ENCODE assay signal across 18 cellular contexts in genomic region chr6:165913676-165914570, GRCh38.
DNase-seq lines count a peak whose midpoint lies in the region; ATAC-seq and TF ChIP-seq lines count a peak whose summit lies in the region.
"Had no signal": no experiment of that assay in that cellular context is flagged by ENCODE, and none has a peak within 500 bp of the region (broad histone marks: within the 10 kb centered on the region; RNA-seq: fewer than 3 reads in every experiment).

No MANE protein-coding gene starts in this region.

- no peak for TF ChIP-seq POLR2A in IMR-90 (IDR thresholded peaks at IDR 0.05; ENCODE audit: low read depth, low read length)

- ATAC-seq in IMR-90 (ENCODE audit: low read depth) (0 out of 2 replicates have a peak, but pooled peaks have one; percentile 16), GM21515 (IDR thresholded peaks at IDR 0.05; ENCODE audit: unreplicated experiment) (no peak), heart right ventricle (no peak)
- ATAC-seq: GM23338 had no signal

- no peak for TF ChIP-seq RAD21 in IMR-90 (IDR thresholded peaks at IDR 0.05; ENCODE audit: low read length)

- peaks cover 12% of the 10 kb centered on the region for H3K27me3 Mint-ChIP-seq in osteocyte (ENCODE audit: unreplicated experiment)

- no peaks in the 10 kb centered on the region for H3K36me3 Mint-ChIP-seq in osteocyte (ENCODE audit: unreplicated experiment)

- peaks cover 9% of the 10 kb centered on the region for H3K4me1 ChIP-seq in IMR-90 (ENCODE audit: control insufficient read depth, insufficient read depth, low read length)
- no peaks in the 10 kb centered on the region for H3K4me1 ChIP-seq in heart right ventricle
- H3K4me1 ChIP-seq: Caco-2 had no signal

- H3K18ac ChIP-seq in IMR-90 (ENCODE audit: low read depth, low read length): peak overlapping the region; percentile 41; the same call in 1 of the 2 replicates

- no peak overlapping the region for H4K91ac ChIP-seq in IMR-90 (ENCODE audit: insufficient read depth, low read depth, low read length)

- H2BK20ac ChIP-seq in IMR-90 (ENCODE audit: low read depth, low read length): no peak overlapping the region

- no peaks in the 10 kb centered on the region for H4K20me1 ChIP-seq in IMR-90 (ENCODE audit: insufficient read depth, low read length)

- no peak overlapping the region for H3K27ac ChIP-seq in IMR-90 (ENCODE audit: insufficient read depth, low read length)
- no peak overlapping the region for H3K27ac ChIP-seq in heart right ventricle
- H3K27ac ChIP-seq: C4-2B, KMS-11 had no signal

- H3K9me3 ChIP-seq in IMR-90 (ENCODE audit: control insufficient read depth, insufficient read depth, low read length): no peaks in the 10 kb centered on the region
- H3K9me3 ChIP-seq in heart right ventricle: no peaks in the 10 kb centered on the region
- H3K9me3 ChIP-seq: Caco-2 had no signal

- CTCF ChIA-PET in IMR-90 (lab: Yijun Ruan, JAX): interaction anchor here (1.0 kb wide), 1 partner anchor 184 kb away, joined by 3 read pairs; no protein-coding TSS in a partner anchor

- no peak overlapping the region for H4K8ac ChIP-seq in IMR-90 (ENCODE audit: low read depth in 2 of 2, low read length in 2 of 2)

- no peak overlapping the region for H3K27ac Mint-ChIP-seq in osteocyte (ENCODE audit: unreplicated experiment)
- H3K27ac Mint-ChIP-seq: CD4-positive, alpha-beta T cell; GM23338; HFFc6 had no signal

- H3K79me1 ChIP-seq in IMR-90 (ENCODE audit: low read depth in 1 of 2, low read length in 2 of 2): 0 out of 4 replicates have a peak, but pooled peaks cover 0 to 3% of the 10 kb centered on the region in 2 experiments

- H3K23ac ChIP-seq in IMR-90 (ENCODE audit: low read depth, low read length): no peak overlapping the region

- no peak overlapping the region for H3K4me3 Mint-ChIP-seq in osteocyte (ENCODE audit: unreplicated experiment)
- H3K4me3 Mint-ChIP-seq: CD4-positive, alpha-beta T cell; GM23338; HFFc6 had no signal

- BruUV-seq in IMR-90 (replicated peaks; lab: Mats Ljungman, UMichigan): no TSS peak

- no peaks in the 10 kb centered on the region for H3K9me3 Mint-ChIP-seq in osteocyte (ENCODE audit: unreplicated experiment)
- H3K9me3 Mint-ChIP-seq: CD4-positive, alpha-beta T cell; GM23338 had no signal

- no peaks in the 10 kb centered on the region for H3K9me1 ChIP-seq in IMR-90 (ENCODE audit: insufficient read depth, low read length)

- H2AK5ac ChIP-seq in IMR-90 (ENCODE audit: low read depth, low read length): no peak overlapping the region; the same call in 1 of the 2 replicates

- no peak overlapping the region for H3K4ac ChIP-seq in IMR-90 (ENCODE audit: low read depth, low read length)

- no peak for TF ChIP-seq CTCF in IMR-90 (conservative IDR thresholded peaks at IDR 0.05; ENCODE audit: low read depth, low read length)
- no peak for TF ChIP-seq CTCF in astrocyte of the spinal cord (IDR thresholded peaks at IDR 0.05; ENCODE audit: low read depth, low read length)
- no peak for TF ChIP-seq CTCF in fibroblast of pulmonary artery (IDR thresholded peaks at IDR 0.05; ENCODE audit: low read length, missing control alignments)
- no peak for TF ChIP-seq CTCF in osteocyte (IDR thresholded peaks at IDR 0.05)
- no peak for TF ChIP-seq CTCF in heart right ventricle (IDR thresholded peaks at IDR 0.05)

- in situ Hi-C loops in IMR-90 (cut with MboI; ENCODE audit: low sequenced_read_pairs): no loop called here
- in situ Hi-C loops in astrocyte of the spinal cord (cut with HindIII; ENCODE audit: low sequenced_read_pairs): no loop called here

- H2AFZ ChIP-seq in IMR-90 (replicated peaks; ENCODE audit: low read length, poor library complexity): no peak overlapping the region
- H2AFZ ChIP-seq: GM23338 had no signal

- H3K14ac ChIP-seq in IMR-90 (replicated peaks; ENCODE audit: low read depth, low read length): no peak overlapping the region

- no peak overlapping the region for H2AK9ac ChIP-seq in IMR-90 (replicated peaks; ENCODE audit: low read depth, low read length, poor library complexity)

- no peak overlapping the region for H2BK5ac ChIP-seq in IMR-90 (ENCODE audit: low read depth, low read length, poor library complexity, severe bottlenecking)

- peak overlapping the region; percentile 26 for H3K4me2 ChIP-seq in IMR-90 (ENCODE audit: low read depth, low read length)
- H3K4me2 ChIP-seq: GM23338, KMS-11 had no signal

- H3K9ac ChIP-seq in IMR-90 (ENCODE audit: low read depth, low read length): no peak overlapping the region
- H3K9ac ChIP-seq: KMS-11 had no signal

- H2BK120ac ChIP-seq in IMR-90 (ENCODE audit: low read depth, low read length): no peak overlapping the region

- intact Hi-C loops in IMR-90 (cut with micrococcal nuclease) (loop anchor here (5.0 kb wide), 1 partner anchor 73 kb away; no protein-coding TSS in a partner anchor), heart right ventricle (cut with DNase I) (no loop called here)

- no peak overlapping the region; the same call in 1 of the 2 replicates for H4K5ac ChIP-seq in IMR-90 (ENCODE audit: low read depth, low read length)

- H3K4me1 Mint-ChIP-seq in osteocyte (ENCODE audit: unreplicated experiment): peaks cover 14% of the 10 kb centered on the region
- H3K4me1 Mint-ChIP-seq: GM23338 had no signal

- peaks cover 11% of the 10 kb centered on the region for H3K36me3 ChIP-seq in IMR-90 (ENCODE audit: control insufficient read depth, insufficient read depth, low read length)
- H3K36me3 ChIP-seq in heart right ventricle: no peaks in the 10 kb centered on the region

- dilution Hi-C loops in IMR-90 (cut with HindIII; ENCODE audit: low sequenced_read_pairs, unreplicated experiment): no loop called here

- no peak overlapping the region for H3K56ac ChIP-seq in IMR-90 (ENCODE audit: extremely low read depth, insufficient read depth, low read length)

- 80% methylated on average over 1 of the region's 8 CpGs; no CpG with 5 or more reads in 1 of the 2 experiments for WGBS in IMR-90 (ENCODE audit: extremely low coverage in 2 of 2, insufficient read length in 1 of 2), 2 experiments
- WGBS in heart right ventricle, 2 donors: 70 to 73% methylated on average over 8 of the region's 8 CpGs

- DNase-seq in IMR-90 (peak; percentile 67), astrocyte of the spinal cord (ENCODE audit: low read depth, low spot score) (peak; percentile 4), fibroblast of pulmonary artery (ENCODE audit: low read depth) (peak; percentile 67), osteocyte (ENCODE audit: extremely low spot score, unreplicated experiment) (peak; percentile 44), NCI-H748 treated with DMSO at 0.1 percent for 48 hours (lab: John Stamatoyannopoulos, UW) (no peak), heart right ventricle (no peak)
- DNase-seq: ACHN; AML-193; Caco-2; CD4-positive, alpha-beta T cell; DMS79 treated with DMSO at 0.1 percent for 48 hours; GF-D8; HCEC 1CT; HFFc6 had no signal

- H3K27me3 ChIP-seq in IMR-90 (ENCODE audit: control insufficient read depth, insufficient read depth, low read length) (no peaks in the 10 kb centered on the region), heart right ventricle (peaks cover 0 to 8% (median 0%) of the 10 kb centered on the region in 7 donors)

- H3K4me3 ChIP-seq in IMR-90 (ENCODE audit: insufficient read depth, low read depth, low read length) (no peak overlapping the region), astrocyte of the spinal cord (ENCODE audit: low read depth, low read length) (no peak overlapping the region), fibroblast of pulmonary artery (replicated peaks; ENCODE audit: low read depth, low read length) (no peak overlapping the region), heart right ventricle (no peak overlapping the region)
- H3K4me3 ChIP-seq: GM23338 had no signal

- POLR2A ChIA-PET in IMR-90 (lab: Charles Lee; ENCODE audit: unreplicated experiment): no interaction called here

- no peak overlapping the region for H2BK15ac ChIP-seq in IMR-90 (ENCODE audit: low read depth, low read length)

TF ChIP-seq in IMR-90, 13 proteins besides CTCF, POLR2A, EP300 and RAD21:
- TF ChIP-seq NFE2L2 (IDR thresholded peaks at IDR 0.05; ENCODE audit: low read depth, low read length) (no peak), RCOR1 (IDR thresholded peaks at IDR 0.05; ENCODE audit: insufficient replicate concordance, low read length) (no peak), ELK1 (IDR thresholded peaks at IDR 0.05; ENCODE audit: borderline replicate concordance, low read depth, low read length) (no peak), MXI1 (IDR thresholded peaks at IDR 0.05; ENCODE audit: borderline replicate concordance, low read depth, low read length) (no peak), MAFK (IDR thresholded peaks at IDR 0.05; ENCODE audit: low read depth, low read length) (no peak)
TF ChIP-seq in IMR-90: peak in this region for 0.

Comparison
In these comparisons a context has a peak if more than half of its experiments do, and no peak if none do; other contexts are left out.
1. DNase-seq: peak in IMR-90 (single experiment), astrocyte of the spinal cord (single experiment), fibroblast of pulmonary artery (single experiment) and osteocyte (single experiment); none in NCI-H748 treated with DMSO at 0.1 percent for 48 hours (single experiment) and heart right ventricle (0 of 2).